In the genomic region with DNA sequence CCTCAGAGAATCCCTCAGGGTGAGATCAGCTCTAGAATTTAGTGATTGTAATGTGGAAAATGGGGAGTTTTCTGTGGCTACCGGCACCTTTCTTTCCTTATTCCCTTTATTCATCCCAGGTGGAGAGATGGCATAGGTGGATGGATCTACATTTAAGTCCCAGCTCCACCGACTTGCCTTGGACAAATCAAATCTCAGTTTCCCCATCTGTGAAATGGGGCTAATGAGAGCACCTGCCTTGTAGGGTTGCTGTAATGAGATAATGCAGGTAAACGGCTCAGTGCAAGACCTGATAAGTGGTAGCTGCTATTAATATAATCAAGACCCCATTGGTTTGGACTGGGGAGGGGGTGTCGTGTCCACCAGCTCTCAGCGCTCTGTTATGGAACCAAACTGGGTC, we compare ENCODE assay signal across 31 cellular contexts. TPM values are rescaled to one million over a fixed set of nuclear protein-coding genes. Genes with fewer than 3 reads are reported as not detected.
"Had no signal": no experiment of that assay in that cellular context is flagged by ENCODE, and none has a peak within 500 bp of the region (broad histone marks: within the 10 kb centered on the region; RNA-seq: fewer than 3 reads in every experiment).

No MANE protein-coding gene starts in this region.

- H3K4me3 ChIP-seq: left lung, lower lobe of right lung, pancreas, prostate gland, sigmoid colon, stomach, testis, thyroid gland, transverse colon, upper lobe of left lung, vagina had no signal

- H3K9me3 ChIP-seq: left lung, lower lobe of right lung, pancreas, prostate gland, sigmoid colon, stomach, testis, thyroid gland, transverse colon, upper lobe of left lung, vagina had no signal

- H3K36me3 Mint-ChIP-seq: immature natural killer cell; naive thymus-derived CD8-positive, alpha-beta T cell; stimulated activated memory B cell treated with anti-CD40 and anti-IgM and Interleukin-4, amounts not matched to agents 10 μg/mL and 1 μg/mL and 100 μg/mL, for 72 hours had no signal

- H3K4me1 Mint-ChIP-seq: immature natural killer cell, nephron had no signal

- H3K9me3 Mint-ChIP-seq: immature natural killer cell; naive thymus-derived CD8-positive, alpha-beta T cell; nephron; neural crest cell; stimulated activated memory B cell treated with anti-CD40 and anti-IgM and Interleukin-4, amounts not matched to agents 10 μg/mL and 1 μg/mL and 100 μg/mL, for 72 hours had no signal

- DNase-seq: hypothalamus; immature natural killer cell; kidney; left colon; left lung; lower lobe of right lung; mesenchymal stem cell; naive thymus-derived CD8-positive, alpha-beta T cell; nucleus accumbens; pancreas; posterior cingulate gyrus; retina; right cardiac atrium; sigmoid colon; small intestine; stimulated activated CD4-positive, alpha-beta T cell treated with anti-CD3 and anti-CD28 coated beads, Interleukin-1b, Interleukin-23, amount 100 ng/mL, for 48 hours; stimulated activated CD4-positive, alpha-beta T cell treated with anti-CD3 and anti-CD28 coated beads, Interleukin-2, amount 100 ng/mL, for 48 hours; stimulated activated CD4-positive, alpha-beta T cell treated with anti-CD3 and anti-CD28 coated beads, Interleukin-4, amount 100 ng/mL, for 4 hours; stimulated activated CD8-positive, alpha-beta memory T cell treated with anti-CD3 and anti-CD28 coated beads, Interleukin-4, amount 100 ng/mL, for 48 hours; stimulated activated naive CD8-positive, alpha-beta T cell treated with anti-CD3 and anti-CD28 coated beads, Interleukin-15, Interleukin-2, amounts not matched to agents 100 U/mL and 50 U/mL, for 24 hours; stomach; thyroid gland; transverse colon; upper lobe of left lung had no signal

- H3K27me3 ChIP-seq: left lung, pancreas, testis, thyroid gland, transverse colon, upper lobe of left lung, vagina had no signal

- ATAC-seq: left colon; left lung; lower lobe of right lung; naive thymus-derived CD8-positive, alpha-beta T cell; pancreas; right cardiac atrium; stimulated activated naive CD8-positive, alpha-beta T cell treated with anti-CD3 and anti-CD28 coated beads, Interleukin-15, Interleukin-2, amounts not matched to agents 100 U/mL and 50 U/mL, for 24 hours had no signal

- H3K4me3 Mint-ChIP-seq: immature natural killer cell; naive thymus-derived CD8-positive, alpha-beta T cell; nephron; neural crest cell; stimulated activated memory B cell treated with anti-CD40 and anti-IgM and Interleukin-4, amounts not matched to agents 10 μg/mL and 1 μg/mL and 100 μg/mL, for 72 hours had no signal

- H3K4me1 ChIP-seq: pancreas, prostate gland, testis, thyroid gland, vagina had no signal

- H3K27ac ChIP-seq: left lung, lower lobe of right lung, pancreas, prostate gland, sigmoid colon, stomach, testis, thyroid gland, transverse colon, upper lobe of left lung, vagina had no signal

- H3K27ac Mint-ChIP-seq: immature natural killer cell; naive thymus-derived CD8-positive, alpha-beta T cell; nephron; stimulated activated memory B cell treated with anti-CD40 and anti-IgM and Interleukin-4, amounts not matched to agents 10 μg/mL and 1 μg/mL and 100 μg/mL, for 72 hours had no signal

- H3K36me3 ChIP-seq: left lung, lower lobe of right lung, pancreas, prostate gland, sigmoid colon, stomach, thyroid gland, transverse colon, upper lobe of left lung, vagina had no signal

RNA-seq across cellular contexts. Expression of gene OTOA, which starts 40.5 kb away (rescaled TPM):
- total RNA-seq: right cardiac atrium, vagina had no signal
- polyA plus RNA-seq: immature natural killer cell; naive thymus-derived CD8-positive, alpha-beta T cell; pancreas had no signal

RNA-seq across cellular contexts. Expression of gene IGSF6, which starts 51.9 kb away (rescaled TPM):
- total RNA-seq: mammary epithelial cell, neural crest cell had no signal
- polyA plus RNA-seq: mammary epithelial cell had no signal
